Comparison of ENCODE assay signal across 1 cellular context in genomic region chr11:111601979-111602864, GRCh38.
TF ChIP-seq lines count a peak whose summit lies in the region.

SIK2 (plus strand) TSS chr11:111602449; CDS start chr11:111602564, 115 bp downstream.

TF ChIP-seq in HepG2, 621 proteins besides CTCF, POLR2A, EP300 and RAD21 (continued from another document and continues in another):
- peak; percentile 36; the same call in 1 of the 2 replicates for TF ChIP-seq RERE (CRISPR knock-in tag; IDR thresholded peaks at IDR 0.05; ENCODE audit: low read depth)
- peak; percentile 60; the same call in 1 of the 2 replicates for TF ChIP-seq IRX3 (CRISPR knock-in tag; IDR thresholded peaks at IDR 0.05; ENCODE audit: borderline replicate concordance, low read depth)
- peak; percentile 46; the same call in 1 of the 2 replicates for TF ChIP-seq ZNF30 (CRISPR knock-in tag; IDR thresholded peaks at IDR 0.05)
- TF ChIP-seq ZBTB26 (CRISPR knock-in tag; IDR thresholded peaks at IDR 0.05; ENCODE audit: borderline replicate concordance): 0 out of 2 replicates have a peak, but pooled peaks have one; percentile 13
- no peak for TF ChIP-seq AFF4 (CRISPR knock-in tag; IDR thresholded peaks at IDR 0.05)
- TF ChIP-seq TFDP2 (CRISPR knock-in tag; IDR thresholded peaks at IDR 0.05): peak; percentile 97
- peak; percentile 57 for TF ChIP-seq ZNF616 (CRISPR knock-in tag; IDR thresholded peaks at IDR 0.05; ENCODE audit: low read depth)
- no peak for TF ChIP-seq ZBTB20 (CRISPR knock-in tag; IDR thresholded peaks at IDR 0.05; ENCODE audit: borderline replicate concordance, low read depth)
- peak; percentile 88 for TF ChIP-seq MIXL1 (CRISPR knock-in tag; IDR thresholded peaks at IDR 0.05)
- peak; percentile 55; the same call in 1 of the 2 replicates for TF ChIP-seq ZBTB42 (CRISPR knock-in tag; IDR thresholded peaks at IDR 0.05)
- TF ChIP-seq MXI1 (IDR thresholded peaks at IDR 0.05; ENCODE audit: borderline replicate concordance, low read depth, low read length): peak; percentile 91; the same call in 1 of the 3 replicates
- no peak for TF ChIP-seq KIAA2018 (CRISPR knock-in tag; IDR thresholded peaks at IDR 0.05; ENCODE audit: borderline replicate concordance)
- TF ChIP-seq ZBTB38 (CRISPR knock-in tag; IDR thresholded peaks at IDR 0.05): peak; percentile 79; the same call in 1 of the 2 replicates
- TF ChIP-seq ZNF383 (CRISPR knock-in tag; IDR thresholded peaks at IDR 0.05; ENCODE audit: borderline replicate concordance): no peak
- peak; percentile 73; the same call in 1 of the 2 replicates for TF ChIP-seq THRA (CRISPR knock-in tag; IDR thresholded peaks at IDR 0.05; ENCODE audit: borderline replicate concordance)
- TF ChIP-seq SALL2 (CRISPR knock-in tag; IDR thresholded peaks at IDR 0.05): peak; percentile 47; the same call in 1 of the 2 replicates
- TF ChIP-seq MBD4 (IDR thresholded peaks at IDR 0.05; ENCODE audit: borderline replicate concordance, low read length): no peak
- no peak for TF ChIP-seq ZFP36 (IDR thresholded peaks at IDR 0.05; ENCODE audit: borderline replicate concordance, low read depth, low read length, partially characterized antibody)
- peak; percentile 72; the same call in 1 of the 2 replicates for TF ChIP-seq ZBTB4 (CRISPR knock-in tag; IDR thresholded peaks at IDR 0.05; ENCODE audit: borderline replicate concordance)
- peak; percentile 89 for TF ChIP-seq POGK (CRISPR knock-in tag; conservative IDR thresholded peaks at IDR 0.05)
- peak; percentile 81 for TF ChIP-seq TBX2 (CRISPR knock-in tag; IDR thresholded peaks at IDR 0.05; ENCODE audit: borderline replicate concordance)
